Comparison of ENCODE assay signal across 8 cellular contexts in the genomic region with DNA sequence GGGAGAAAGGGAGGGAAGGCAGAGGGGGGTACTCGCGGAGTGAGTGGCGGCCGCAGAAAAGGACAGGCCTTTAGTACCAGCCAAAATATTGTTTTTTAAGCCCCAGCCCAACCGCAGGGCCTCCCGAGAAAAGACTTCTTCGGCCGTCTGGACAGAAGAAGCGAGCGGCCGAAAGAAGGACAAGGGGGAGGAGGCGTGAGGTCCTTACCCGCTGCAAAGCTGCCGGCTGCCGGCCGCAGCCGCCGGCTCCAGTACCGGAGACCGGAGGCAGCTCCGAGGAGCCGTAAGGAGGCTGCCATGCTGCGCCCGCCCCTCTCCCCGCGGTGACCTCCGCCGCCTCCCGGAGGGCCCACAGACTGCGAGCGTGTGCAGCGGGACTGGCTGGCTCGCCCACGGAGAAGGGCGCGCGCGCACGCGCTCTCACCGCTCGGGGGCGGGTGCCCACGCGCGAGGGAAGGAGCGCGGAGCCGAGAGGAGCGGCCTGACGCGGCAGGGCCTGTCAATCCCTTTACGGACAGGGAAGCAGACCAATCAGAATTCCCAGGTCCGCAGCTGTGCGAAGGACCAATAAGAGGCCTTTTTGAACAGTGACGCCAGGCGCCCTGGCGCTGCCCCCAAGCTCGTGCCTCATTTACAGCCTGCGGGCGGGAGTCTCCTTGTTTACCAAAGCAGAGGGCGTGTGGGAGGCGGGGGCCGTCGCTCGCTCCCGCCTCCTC. TPM values are rescaled to one million over a fixed set of nuclear protein-coding genes. Genes with fewer than 3 reads are reported as not detected.
A peak's percentile ranks its signal among the peaks of the same experiment; 100 is the strongest.
DNase-seq lines count a peak whose midpoint lies in the region; ATAC-seq and TF ChIP-seq lines count a peak whose summit lies in the region.

TSS of gene HIBADH (minus strand) at position 394 of the 716 bp plus-strand sequence. CDS start at position 299, 95 bp downstream.

- H3K9me3 ChIP-seq in BLaER1 = peaks cover 6% of the 10 kb centered on the region
- no peaks in the 10 kb centered on the region for H3K9me3 ChIP-seq in colonic mucosa

- no peaks in the 10 kb centered on the region for H4K20me1 ChIP-seq in BLaER1

- H3K27ac Mint-ChIP-seq in activated CD4-positive, alpha-beta T cell treated with anti-CD3 and anti-CD28 coated beads, Interleukin-2, amount 10 ng/mL, durations not matched to agents 24 days and 14 days = peak within 1 kb of the TSS; percentile 91

- H3K36me3 ChIP-seq in BLaER1 (peaks cover 5% of the 10 kb centered on the region; the same call in 1 of the 2 replicates), colonic mucosa (no peaks in the 10 kb centered on the region)

- peaks cover 3% of the 10 kb centered on the region for H3K36me3 Mint-ChIP-seq in activated CD4-positive, alpha-beta T cell treated with anti-CD3 and anti-CD28 coated beads, Interleukin-2, amount 10 ng/mL, durations not matched to agents 24 days and 14 days (ENCODE audit: low read depth)

- H3K27ac ChIP-seq in BLaER1 = peak within 1 kb of the TSS; percentile 90
- peak within 1 kb of the TSS; percentile 92 for H3K27ac ChIP-seq in colonic mucosa

- no peaks in the 10 kb centered on the region for H3K9me3 Mint-ChIP-seq in activated CD4-positive, alpha-beta T cell treated with anti-CD3 and anti-CD28 coated beads, Interleukin-2, amount 10 ng/mL, durations not matched to agents 24 days and 14 days

- peak within 1 kb of the TSS; percentile 95 for H3K4me2 ChIP-seq in BLaER1

- DNase-seq in NCI-H526 treated with DMSO at 0.1 percent for 48 hours (lab: John Stamatoyannopoulos, UW) = peak; percentile 98
- peak; percentile 99 for DNase-seq in activated CD4-positive, alpha-beta T cell treated with anti-CD3 and anti-CD28 coated beads, Interleukin-2, amount 10 ng/mL, durations not matched to agents 24 days and 14 days
- peak; percentile 99 for DNase-seq in colonic mucosa
- peak; percentile 99 for DNase-seq in kidney tubule cell (ENCODE audit: low spot score)
- peak; percentile 76 to 88 (median 83) for DNase-seq in stimulated activated CD4-positive, alpha-beta T cell treated with anti-CD3 and anti-CD28 coated beads, Interleukin-1b, Interleukin-23, amount 100 ng/mL, for 24 hours (ENCODE audit: low read depth in 4 of 4, low spot score in 1 of 4)

- peaks cover 21% of the 10 kb centered on the region for H3K4me1 Mint-ChIP-seq in activated CD4-positive, alpha-beta T cell treated with anti-CD3 and anti-CD28 coated beads, Interleukin-2, amount 10 ng/mL, durations not matched to agents 24 days and 14 days

- H3K4me1 ChIP-seq in BLaER1 (peaks cover 28% of the 10 kb centered on the region), colonic mucosa (no peaks in the 10 kb centered on the region)

- H3K9ac ChIP-seq in BLaER1 (peak within 1 kb of the TSS; percentile 88), colonic mucosa (ENCODE audit: low read depth in 2 of 2, low read length in 2 of 2) (peak within 1 kb of the TSS; percentile 88 to 96)

- H3K27me3 ChIP-seq in BLaER1 (no peaks in the 10 kb centered on the region), colonic mucosa (no peaks in the 10 kb centered on the region)

- peak within 1 kb of the TSS; percentile 86 for H3K4me3 Mint-ChIP-seq in activated CD4-positive, alpha-beta T cell treated with anti-CD3 and anti-CD28 coated beads, Interleukin-2, amount 10 ng/mL, durations not matched to agents 24 days and 14 days

- H3K27me3 Mint-ChIP-seq in activated CD4-positive, alpha-beta T cell treated with anti-CD3 and anti-CD28 coated beads, Interleukin-2, amount 10 ng/mL, durations not matched to agents 24 days and 14 days = peaks cover 3% of the 10 kb centered on the region

- ATAC-seq in GM19324 (IDR thresholded peaks at IDR 0.05; ENCODE audit: low FRiP score, unreplicated experiment) (peak; percentile 99), HG03469 (IDR thresholded peaks at IDR 0.05; ENCODE audit: unreplicated experiment) (peak; percentile 98)

- H3K4me3 ChIP-seq in BLaER1 (peak within 1 kb of the TSS; percentile 93), colonic mucosa (peak within 1 kb of the TSS; percentile 93)

- no peak for TF ChIP-seq CTCF in colonic mucosa (IDR thresholded peaks at IDR 0.05)

- intact Hi-C loops in activated CD4-positive, alpha-beta T cell treated with anti-CD3 and anti-CD28 coated beads, Interleukin-2, amount 10 ng/mL, durations not matched to agents 24 days and 14 days (cut with micrococcal nuclease) = loop anchor here (1.0 to 10.0 kb wide), 7 partner anchors 78 to 798 kb away; partner anchors contain the start of genes SKAP2 and TAX1BP1
- intact Hi-C loops in colonic mucosa (cut with DNase I) = no loop called here

RNA-seq across cellular contexts. Expression of gene HIBADH, which starts in this region (rescaled TPM):
- 21.5 and 22.6 TPM in 2 replicates for total RNA-seq in activated CD4-positive, alpha-beta T cell treated with anti-CD3 and anti-CD28 coated beads, Interleukin-2, amount 10 ng/mL, durations not matched to agents 24 days and 14 days
- 10 to 100 TPM; 28.2 to 44.4 TPM for total RNA-seq in colonic mucosa

Comparison
In these comparisons a context has a peak if more than half of its experiments do, and no peak if none do; other contexts are left out.
1. Peak in every context shown above with its lines: DNase-seq, ATAC-seq, H3K4me3 ChIP-seq and H3K27ac ChIP-seq.